ENCODE assay signal across 2 cellular contexts in genomic region chr14:105500726-105501101, GRCh38.
TF ChIP-seq lines count a peak whose summit lies in the region.

No MANE protein-coding gene starts in this region.

TF ChIP-seq in SK-N-SH, 30 proteins besides CTCF, POLR2A, EP300 and RAD21:
- no peak for TF ChIP-seq POLR2AphosphoS5 (IDR thresholded peaks at IDR 0.05; ENCODE audit: low read depth, low read length)
- no peak for TF ChIP-seq SMC3 (IDR thresholded peaks at IDR 0.05; ENCODE audit: low read depth, low read length)
- TF ChIP-seq TCF12 (IDR thresholded peaks at IDR 0.05), result no peak
- no peak for TF ChIP-seq NRF1 (IDR thresholded peaks at IDR 0.05; ENCODE audit: low read depth, low read length)
- TF ChIP-seq FOSL2 (IDR thresholded peaks at IDR 0.05; ENCODE audit: borderline replicate concordance, low read depth), result no peak
- TF ChIP-seq FOXJ3 (CRISPR knock-in tag; IDR thresholded peaks at IDR 0.05), result no peak
- TF ChIP-seq, protein P1, sequence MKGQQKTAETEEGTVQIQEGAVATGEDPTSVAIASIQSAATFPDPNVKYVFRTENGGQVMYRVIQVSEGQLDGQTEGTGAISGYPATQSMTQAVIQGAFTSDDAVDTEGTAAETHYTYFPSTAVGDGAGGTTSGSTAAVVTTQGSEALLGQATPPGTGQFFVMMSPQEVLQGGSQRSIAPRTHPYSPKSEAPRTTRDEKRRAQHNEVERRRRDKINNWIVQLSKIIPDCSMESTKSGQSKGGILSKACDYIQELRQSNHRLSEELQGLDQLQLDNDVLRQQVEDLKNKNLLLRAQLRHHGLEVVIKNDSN (IDR thresholded peaks at IDR 0.05; ENCODE audit: borderline replicate concordance, low read depth), result no peak
- TF ChIP-seq MXI1 (IDR thresholded peaks at IDR 0.05; ENCODE audit: low read depth, low read length), result no peak

TF ChIP-seq in SK-N-SH treated with all-trans-retinoic acid at 6 μM for 48 hours, 23 proteins besides CTCF, POLR2A, EP300 and RAD21:
- no peak for TF ChIP-seq ZNF8 (CRISPR knock-in tag; IDR thresholded peaks at IDR 0.05)
- TF ChIP-seq OSR1 (CRISPR knock-in tag; IDR thresholded peaks at IDR 0.05), result no peak
- no peak for TF ChIP-seq GLIS3 (CRISPR knock-in tag; IDR thresholded peaks at IDR 0.05)
- TF ChIP-seq TOX (CRISPR knock-in tag; IDR thresholded peaks at IDR 0.05; ENCODE audit: borderline replicate concordance), result no peak
- no peak for TF ChIP-seq BACH2 (CRISPR knock-in tag; IDR thresholded peaks at IDR 0.05; ENCODE audit: borderline replicate concordance)
- no peak for TF ChIP-seq ISL1 (CRISPR knock-in tag; IDR thresholded peaks at IDR 0.05)
- TF ChIP-seq, protein P2, sequence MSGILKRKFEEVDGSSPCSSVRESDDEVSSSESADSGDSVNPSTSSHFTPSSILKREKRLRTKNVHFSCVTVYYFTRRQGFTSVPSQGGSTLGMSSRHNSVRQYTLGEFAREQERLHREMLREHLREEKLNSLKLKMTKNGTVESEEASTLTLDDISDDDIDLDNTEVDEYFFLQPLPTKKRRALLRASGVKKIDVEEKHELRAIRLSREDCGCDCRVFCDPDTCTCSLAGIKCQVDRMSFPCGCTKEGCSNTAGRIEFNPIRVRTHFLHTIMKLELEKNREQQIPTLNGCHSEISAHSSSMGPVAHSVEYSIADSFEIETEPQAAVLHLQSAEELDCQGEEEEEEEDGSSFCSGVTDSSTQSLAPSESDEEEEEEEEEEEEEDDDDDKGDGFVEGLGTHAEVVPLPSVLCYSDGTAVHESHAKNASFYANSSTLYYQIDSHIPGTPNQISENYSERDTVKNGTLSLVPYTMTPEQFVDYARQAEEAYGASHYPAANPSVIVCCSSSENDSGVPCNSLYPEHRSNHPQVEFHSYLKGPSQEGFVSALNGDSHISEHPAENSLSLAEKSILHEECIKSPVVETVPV (CRISPR knock-in tag; IDR thresholded peaks at IDR 0.05), result no peak
- no peak for TF ChIP-seq PPARA (CRISPR knock-in tag; IDR thresholded peaks at IDR 0.05; ENCODE audit: borderline replicate concordance)
- no peak for TF ChIP-seq POU6F1 (CRISPR knock-in tag; IDR thresholded peaks at IDR 0.05; ENCODE audit: borderline replicate concordance, low read depth)
